In the genomic region with DNA sequence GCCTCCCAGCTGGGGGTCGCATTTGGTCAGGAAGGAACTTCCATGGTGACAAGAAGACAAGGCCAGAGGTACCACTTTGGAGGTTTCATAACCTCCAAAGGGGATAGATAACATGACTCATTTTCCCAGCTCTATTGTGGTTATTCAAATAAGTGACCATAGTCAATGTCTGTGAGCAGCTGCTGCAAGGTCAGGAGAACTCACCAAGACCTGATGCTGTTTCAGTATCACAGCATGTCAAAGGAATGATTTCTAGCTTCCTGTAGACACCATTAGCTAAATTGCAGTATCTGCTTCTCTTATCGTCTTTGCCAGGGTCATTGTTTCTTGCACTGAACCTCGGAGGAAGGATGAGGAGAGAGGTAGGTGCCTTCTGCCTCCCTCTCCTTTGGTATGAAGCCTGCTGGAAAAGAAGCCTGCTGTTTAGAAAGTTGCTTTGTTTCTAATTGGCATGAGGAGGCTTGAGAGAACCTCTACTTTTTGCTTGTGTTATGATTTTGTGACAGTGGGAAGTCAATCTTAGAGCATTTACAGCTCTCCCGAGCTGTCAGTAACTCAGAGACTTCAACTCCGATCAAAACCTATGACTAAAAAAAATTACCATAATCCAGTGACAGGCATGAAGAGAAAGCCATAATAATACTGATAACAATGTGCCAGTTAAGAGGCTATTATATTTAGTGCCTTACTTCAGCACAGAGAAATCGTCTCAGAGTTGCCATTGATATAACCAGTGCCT, we compare ENCODE assay signal across 10 cellular contexts. TPM values are rescaled to one million over a fixed set of nuclear protein-coding genes. Genes with fewer than 3 reads are reported as not detected.
DNase-seq lines count a peak whose midpoint lies in the region; ATAC-seq and TF ChIP-seq lines count a peak whose summit lies in the region.
"Had no signal": no experiment of that assay in that cellular context is flagged by ENCODE, and none has a peak within 500 bp of the region (broad histone marks: within the 10 kb centered on the region; RNA-seq: fewer than 3 reads in every experiment).

No MANE protein-coding gene starts in this region.

- H3K27me3 ChIP-seq in SJCRH30: no peaks in the 10 kb centered on the region
- no peaks in the 10 kb centered on the region for H3K27me3 ChIP-seq in transverse colon
- H3K27me3 ChIP-seq: BLaER1 had no signal

- ATAC-seq in GM19372 (IDR thresholded peaks at IDR 0.05; ENCODE audit: low read depth, unreplicated experiment) (peak; percentile 72), HG02973 (IDR thresholded peaks at IDR 0.05; ENCODE audit: unreplicated experiment) (peak; percentile 85)
- no peak for ATAC-seq in activated T-helper 17 cell treated with anti-CD3 and anti-CD28 coated beads, Interleukin-2, amount 50 U/mL, for 72 hours (replicated peaks)

- no peaks in the 10 kb centered on the region for H3K27me3 Mint-ChIP-seq in activated T-helper 17 cell treated with anti-CD3 and anti-CD28 coated beads, Interleukin-2, amount 50 U/mL, for 72 hours

- H3K4me3 Mint-ChIP-seq in activated T-helper 17 cell treated with anti-CD3 and anti-CD28 coated beads, Interleukin-2, amount 50 U/mL, for 72 hours: no peak overlapping the region

- in situ Hi-C loops in transverse colon (cut with MboI; ENCODE audit: low pct_ligation_motif_present in 1 of 4, low pct_unique_long_range_greater_than_20kb in 1 of 4, low sequenced_read_pairs in 3 of 4): no loop called here

- H3K9me3 Mint-ChIP-seq in activated T-helper 17 cell treated with anti-CD3 and anti-CD28 coated beads, Interleukin-2, amount 50 U/mL, for 72 hours: no peaks in the 10 kb centered on the region

- CTCF ChIA-PET in GM10248 (lab: Yijun Ruan, JAX): interaction anchor here (0.9 to 2.7 kb wide), 8 partner anchors 9 to 85 kb away, joined by 3 to 31 read pairs (median 4); no protein-coding TSS in a partner anchor

- no peak overlapping the region for H3K4me3 ChIP-seq in SJCRH30
- H3K4me3 ChIP-seq in transverse colon: no peak overlapping the region
- H3K4me3 ChIP-seq: BLaER1 had no signal

- no peaks in the 10 kb centered on the region for H3K36me3 ChIP-seq in SJCRH30
- H3K36me3 ChIP-seq in transverse colon: no peaks in the 10 kb centered on the region
- H3K36me3 ChIP-seq: BLaER1 had no signal

- TF ChIP-seq EP300 in transverse colon (IDR thresholded peaks at IDR 0.05; ENCODE audit: low read depth): no peak

- POLR2A ChIA-PET in GM10248 (lab: Yijun Ruan, JAX): interaction anchor here (0.6 kb wide), 1 partner anchor 563 kb away, joined by 8 read pairs; no protein-coding TSS in a partner anchor

- DNase-seq in GM10248 (ENCODE audit: extremely low spot score): peak; percentile 30
- DNase-seq in SJCRH30: peak; percentile 7 to 27
- no peak for DNase-seq in transverse colon
- DNase-seq in DMS79 treated with DMSO at 0.1 percent for 48 hours (lab: John Stamatoyannopoulos, UW): no peak
- DNase-seq in NCI-H2081 (lab: John Stamatoyannopoulos, UW): no peak

- H3K4me1 ChIP-seq in SJCRH30 (peaks cover 5% of the 10 kb centered on the region), transverse colon (peaks cover 0 to 37% (median 28%) of the 10 kb centered on the region in 4 donors)
- H3K4me1 ChIP-seq: BLaER1 had no signal

- 32 to 68% methylated on average over 5 to 6 of the region's 6 CpGs for WGBS in transverse colon (ENCODE audit: low coverage in 1 of 2), 2 donors

- H3K36me3 Mint-ChIP-seq in activated T-helper 17 cell treated with anti-CD3 and anti-CD28 coated beads, Interleukin-2, amount 50 U/mL, for 72 hours (ENCODE audit: low read depth): no peaks in the 10 kb centered on the region

- H3K9me3 ChIP-seq in SJCRH30 (replicated peaks) (no peaks in the 10 kb centered on the region), transverse colon (no peaks in the 10 kb centered on the region)
- H3K9me3 ChIP-seq: BLaER1 had no signal

- H3K27ac Mint-ChIP-seq in activated T-helper 17 cell treated with anti-CD3 and anti-CD28 coated beads, Interleukin-2, amount 50 U/mL, for 72 hours: no peak overlapping the region
- H3K27ac Mint-ChIP-seq: progenitor cell of endocrine pancreas had no signal

- TF ChIP-seq POLR2A in transverse colon (IDR thresholded peaks at IDR 0.05): no peak

- intact Hi-C loops in transverse colon (cut with DNase I; ENCODE audit: low total_unique reads): no loop called here

- TF ChIP-seq CTCF in GM10248 (IDR thresholded peaks at IDR 0.05; ENCODE audit: control extremely low read depth, extremely low read depth, low read depth, missing control alignments) (no peak), transverse colon (IDR thresholded peaks at IDR 0.05) (no peak)

- no peak overlapping the region for H3K27ac ChIP-seq in SJCRH30
- peak overlapping the region in 2 of 4 donors; percentile 64 to 71 for H3K27ac ChIP-seq in transverse colon
- H3K27ac ChIP-seq: BLaER1 had no signal

- no peaks in the 10 kb centered on the region for H3K4me1 Mint-ChIP-seq in activated T-helper 17 cell treated with anti-CD3 and anti-CD28 coated beads, Interleukin-2, amount 50 U/mL, for 72 hours

RNA-seq across cellular contexts. Expression of a gene that starts 38.0 kb away (rescaled TPM):
- total RNA-seq in SJCRH30 (2014; rRNA removed; shearing (Covaris generic)): 13.5 and 15.8 TPM in 2 replicates
- 10 to 100 TPM; 19.1 to 24.1 TPM for total RNA-seq in activated T-helper 17 cell treated with anti-CD3 and anti-CD28 coated beads, Interleukin-2, amount 50 U/mL, for 72 hours
- 100 to 1,000 TPM in 1 of 4 donors, 10 to 100 TPM in 3; 22.5 to 111 (median 27.3) TPM for total RNA-seq in transverse colon

Comparison
In these comparisons a context has a peak if more than half of its experiments do, and no peak if none do; other contexts are left out.
1. DNase-seq: peak in GM10248 (single experiment) and SJCRH30 (2 of 2); none in transverse colon (single experiment), DMS79 treated with DMSO at 0.1 percent for 48 hours (single experiment) and NCI-H2081 (0 of 2).